Comparison of ENCODE assay signal across 8 cellular contexts in genomic region chr14:92704036-92704804, GRCh38. TPM values are rescaled to one million over a fixed set of nuclear protein-coding genes. Genes with fewer than 3 reads are reported as not detected.
DNase-seq lines count a peak whose midpoint lies in the region; ATAC-seq, FAIRE-seq and TF ChIP-seq lines count a peak whose summit lies in the region.

No MANE protein-coding gene starts in this region.

- peak overlapping the region; percentile 55 for H3K23ac ChIP-seq in neuronal stem cell (ENCODE audit: low read depth, low read length, poor library complexity)

- CTCF ChIA-PET in OCI-LY7 (lab: Charles Lee; ENCODE audit: unreplicated experiment), result interaction anchor here (0.5 kb wide), 1 partner anchor 301 kb away, joined by 3 read pairs; no protein-coding TSS in a partner anchor

- H2BK15ac ChIP-seq in neuronal stem cell (ENCODE audit: low read length), result no peak overlapping the region

- H3K4me1 ChIP-seq in OCI-LY7 (ENCODE audit: insufficient read depth, low read length, poor library complexity, severe bottlenecking), result peaks cover 20% of the 10 kb centered on the region
- peaks cover 0 to 2% of the 10 kb centered on the region in 2 donors for H3K4me1 ChIP-seq in neuronal stem cell (ENCODE audit: control insufficient read depth in 2 of 2, insufficient read depth in 1 of 2, low read depth in 1 of 2, low read length in 2 of 2)
- peaks cover 10% of the 10 kb centered on the region for H3K4me1 ChIP-seq in GM23248 (ENCODE audit: insufficient read depth)
- H3K4me1 ChIP-seq in small intestine (ENCODE audit: control insufficient read depth in 2 of 2, insufficient read depth in 1 of 2, low read depth in 1 of 2, low read length in 1 of 2), result no peaks in the 10 kb centered on the region

- DNase-seq in OCI-LY7 (ENCODE audit: low spot score) (peak; percentile 53), neuronal stem cell (ENCODE audit: low spot score) (no peak), GM23248 (no peak), NCI-H2107 treated with DMSO at 0.1 percent for 48 hours (lab: John Stamatoyannopoulos, UW; ENCODE audit: unreplicated experiment) (no peak), small intestine (no peak)
- DNase-seq in stimulated activated CD4-positive, alpha-beta T cell treated with anti-CD3 and anti-CD28 coated beads, Interleukin-2, amount 100 ng/mL, for 48 hours, result no peak

- H3F3A ChIP-seq in GM23248 (ENCODE audit: insufficient read depth), result peaks cover 5% of the 10 kb centered on the region; the same call in 1 of the 2 replicates

- peak overlapping the region; percentile 7; the same call in 1 of the 2 replicates for H3K4me2 ChIP-seq in OCI-LY7 (ENCODE audit: low read length)
- H3K4me2 ChIP-seq in neuronal stem cell (ENCODE audit: insufficient read depth, low read length, poor library complexity, severe bottlenecking), result no peak overlapping the region
- no peak overlapping the region for H3K4me2 ChIP-seq in GM23248 (ENCODE audit: unreplicated experiment)

- no peak overlapping the region for H2AFZ ChIP-seq in OCI-LY7 (ENCODE audit: low read length)
- H2AFZ ChIP-seq in neuronal stem cell (ENCODE audit: low read length), result no peak overlapping the region
- no peak overlapping the region for H2AFZ ChIP-seq in GM23248

- H3K27ac ChIP-seq in OCI-LY7 (ENCODE audit: low read depth, low read length, poor library complexity, severe bottlenecking) (peak overlapping the region; percentile 4), neuronal stem cell (replicated peaks; ENCODE audit: low read length) (no peak overlapping the region), GM23248 (no peak overlapping the region), small intestine (ENCODE audit: low read depth in 1 of 2, low read length in 1 of 2) (no peak overlapping the region)

- no peak overlapping the region for H3K4me3 ChIP-seq in OCI-LY7 (ENCODE audit: low read depth, low read length, poor library complexity, severe bottlenecking)
- H3K4me3 ChIP-seq in neuronal stem cell (ENCODE audit: low read length in 2 of 2), result peak overlapping the region in 1 of 2 donors; percentile 35
- H3K4me3 ChIP-seq in GM23248, result no peak overlapping the region
- no peak overlapping the region for H3K4me3 ChIP-seq in small intestine (ENCODE audit: low read depth in 1 of 2, low read length in 2 of 2)

- no peak overlapping the region for H3K4ac ChIP-seq in neuronal stem cell (ENCODE audit: low read length)

- TF ChIP-seq CTCF in OCI-LY7 (conservative IDR thresholded peaks at IDR 0.05; ENCODE audit: low read length), result no peak

- H3K14ac ChIP-seq in neuronal stem cell (ENCODE audit: low read length), result no peak overlapping the region

- TSS peak; percentile 83 for BruUV-seq in OCI-LY7 (replicated peaks; lab: Mats Ljungman, UMichigan)

- intact Hi-C loops in OCI-LY7 (cut with micrococcal nuclease; ENCODE audit: unreplicated experiment), result no loop called here

- H3K79me2 ChIP-seq in OCI-LY7 (ENCODE audit: insufficient read depth, low read depth, low read length) (no peaks in the 10 kb centered on the region), GM23248 (ENCODE audit: insufficient read depth) (no peaks in the 10 kb centered on the region)

- no peak overlapping the region for H4K91ac ChIP-seq in neuronal stem cell (ENCODE audit: low read depth, low read length, poor library complexity)

- H2BK12ac ChIP-seq in neuronal stem cell (ENCODE audit: low read length), result no peak overlapping the region

- POLR2A ChIA-PET in OCI-LY7 (lab: Charles Lee), result interaction anchor here (0.6 to 1.0 kb wide), 2 partner anchors 48 to 1309 kb away, joined by 3 read pairs; no protein-coding TSS in a partner anchor

- WGBS in neuronal stem cell (ENCODE audit: extremely low coverage in 2 of 2, insufficient read length in 2 of 2, insufficient replicate concordance in 1 of 2), 2 donors, result no CpG with 5 or more reads among the region's 23 CpGs
- 89 to 90% methylated on average over 23 of the region's 23 CpGs for whole genome bisulfite sequencing in GM23248 (ENCODE audit: low coverage in 1 of 2, low lambda C conversion rate in 2 of 2, missing lambda C conversion rate in 2 of 2), 2 experiments
- 79 to 88% (median 83%) methylated on average over 23 of the region's 23 CpGs for WGBS in small intestine, 3 donors

- H3K79me1 ChIP-seq in neuronal stem cell (ENCODE audit: low read depth, low read length), result no peaks in the 10 kb centered on the region

- H4K8ac ChIP-seq in neuronal stem cell (ENCODE audit: low read depth, low read length), result no peak overlapping the region

- H4K20me1 ChIP-seq in OCI-LY7 (ENCODE audit: insufficient read depth, low read length) (no peaks in the 10 kb centered on the region), GM23248 (ENCODE audit: insufficient read depth) (no peaks in the 10 kb centered on the region)

- no peak overlapping the region for H2BK5ac ChIP-seq in neuronal stem cell (ENCODE audit: low read length)

- no peaks in the 10 kb centered on the region for H3K27me3 ChIP-seq in neuronal stem cell (ENCODE audit: control insufficient read depth in 3 of 3, insufficient read depth in 3 of 3, low read depth in 1 of 3, low read length in 3 of 3)
- H3K27me3 ChIP-seq in GM23248 (replicated peaks; ENCODE audit: insufficient read depth), result no peaks in the 10 kb centered on the region
- H3K27me3 ChIP-seq in small intestine (ENCODE audit: control insufficient read depth in 2 of 2, insufficient read depth in 2 of 2, low read length in 2 of 2), result no peaks in the 10 kb centered on the region

- H3K18ac ChIP-seq in neuronal stem cell (ENCODE audit: low read length), result no peak overlapping the region

- H2AK5ac ChIP-seq in neuronal stem cell (ENCODE audit: low read depth, low read length), result no peak overlapping the region

- in situ Hi-C loops in GM23248 (cut with MboI), result no loop called here

- no peak overlapping the region for H2BK120ac ChIP-seq in neuronal stem cell (ENCODE audit: low read depth, low read length)

- H3K9ac ChIP-seq in neuronal stem cell (ENCODE audit: low read depth, low read length, poor library complexity), result no peak overlapping the region
- H3K9ac ChIP-seq in GM23248, result no peak overlapping the region

- no peak for FAIRE-seq in small intestine (lab: Jason Lieb, UNC)

- peak; percentile 89 for ATAC-seq in GM19023 (IDR thresholded peaks at IDR 0.05; ENCODE audit: unreplicated experiment)
- peak; percentile 98 for ATAC-seq in HG02884 (IDR thresholded peaks at IDR 0.05; ENCODE audit: unreplicated experiment)

- no peaks in the 10 kb centered on the region for H3K9me3 ChIP-seq in OCI-LY7 (ENCODE audit: low read length)
- no peaks in the 10 kb centered on the region for H3K9me3 ChIP-seq in neuronal stem cell (replicated peaks in 1 of 2; ENCODE audit: control insufficient read depth in 2 of 2, insufficient read depth in 1 of 2, low read depth in 1 of 2, low read length in 2 of 2)
- no peaks in the 10 kb centered on the region for H3K9me3 ChIP-seq in GM23248 (ENCODE audit: low read depth)
- no peaks in the 10 kb centered on the region for H3K9me3 ChIP-seq in small intestine (ENCODE audit: control insufficient read depth, low read depth)

- H3K9me2 ChIP-seq in OCI-LY7 (ENCODE audit: insufficient read depth, low read length) (no peaks in the 10 kb centered on the region), GM23248 (ENCODE audit: insufficient read depth) (no peaks in the 10 kb centered on the region)

- peaks cover 10% of the 10 kb centered on the region; the same call in 1 of the 2 replicates for H3K36me3 ChIP-seq in OCI-LY7 (ENCODE audit: insufficient read depth, low read length)
- peaks cover 20 to 41% of the 10 kb centered on the region in 2 donors for H3K36me3 ChIP-seq in neuronal stem cell (replicated peaks in 1 of 2; ENCODE audit: control insufficient read depth in 2 of 2, insufficient read depth in 2 of 2, low read length in 2 of 2)
- H3K36me3 ChIP-seq in GM23248 (ENCODE audit: low read depth), result no peaks in the 10 kb centered on the region
- peaks cover 3 to 7% of the 10 kb centered on the region in 2 donors for H3K36me3 ChIP-seq in small intestine (ENCODE audit: control insufficient read depth in 2 of 2, insufficient read depth in 2 of 2, low read length in 2 of 2)

RNA-seq across cellular contexts. Expression of gene LGMN, which starts 44.2 kb away (rescaled TPM):
- total RNA-seq in OCI-LY7 (2014; rRNA removed; shearing (Covaris generic)), result 24.8 and 27.7 TPM in 2 replicates
- 22.1 and 26.1 TPM in 2 replicates for total RNA-seq in OCI-LY7 (2022)
- polyA plus RNA-seq in neuronal stem cell (2013, experiment 1 of 2), result 58.1 TPM
- polyA plus RNA-seq in neuronal stem cell (2013, experiment 2 of 2), result 57.3 TPM
- 82.7 and 129 TPM in 2 replicates for total RNA-seq in GM23248 (2014; rRNA removed; shearing (Covaris generic))
- polyA plus RNA-seq in GM23248 (2016; fragmentation: Nextera tagmentation; extraction: Ambion mirVana) (98.8 and 106 TPM in 2 replicates), small intestine (10 to 100 TPM; 57.8 to 64.9 (median 59.7) TPM)
